In the genomic region with DNA sequence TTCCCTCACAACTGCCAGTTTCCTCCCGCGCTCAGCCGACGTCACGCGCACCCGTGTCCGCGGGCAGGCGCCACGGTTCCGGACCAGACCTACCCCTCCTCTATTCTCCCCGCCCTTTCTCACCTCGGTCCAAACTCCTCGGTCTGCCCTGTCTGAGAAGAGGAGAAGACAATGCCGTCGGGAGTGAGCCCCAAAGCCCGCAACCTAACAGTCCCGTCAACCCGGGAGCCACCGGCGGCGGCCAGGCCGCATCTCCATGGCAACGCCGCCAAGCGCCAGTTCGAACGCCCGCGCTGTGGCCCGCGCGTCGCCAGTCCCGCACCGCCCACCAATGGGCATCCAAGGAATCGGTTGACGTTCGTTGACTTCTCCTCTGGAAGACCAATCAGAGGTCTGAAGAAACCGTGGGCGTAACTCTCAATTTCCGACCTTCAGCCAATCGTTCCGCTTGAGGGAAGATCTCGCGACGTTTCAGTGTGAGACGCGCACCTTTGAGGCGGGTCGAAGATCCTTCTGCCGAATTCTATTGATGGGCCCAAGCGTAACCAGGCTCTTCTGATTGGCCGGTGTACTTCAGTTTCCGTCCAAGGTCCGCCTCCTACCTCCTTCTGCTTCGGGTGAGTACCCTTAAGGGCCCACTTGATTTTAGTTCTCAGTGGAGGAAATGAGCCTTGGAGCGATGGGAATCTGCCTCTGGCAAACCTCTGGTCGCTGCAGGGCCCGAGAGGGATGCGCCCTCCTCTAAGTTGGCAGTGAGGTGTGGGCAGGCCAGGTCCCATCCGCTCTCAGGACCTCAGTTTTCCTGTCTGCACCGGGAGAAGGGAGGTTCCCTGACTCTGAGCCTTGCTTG, we compare ENCODE assay signal across 1 cellular context.
TF ChIP-seq lines count a peak whose summit lies in the region.

A gene with protein sequence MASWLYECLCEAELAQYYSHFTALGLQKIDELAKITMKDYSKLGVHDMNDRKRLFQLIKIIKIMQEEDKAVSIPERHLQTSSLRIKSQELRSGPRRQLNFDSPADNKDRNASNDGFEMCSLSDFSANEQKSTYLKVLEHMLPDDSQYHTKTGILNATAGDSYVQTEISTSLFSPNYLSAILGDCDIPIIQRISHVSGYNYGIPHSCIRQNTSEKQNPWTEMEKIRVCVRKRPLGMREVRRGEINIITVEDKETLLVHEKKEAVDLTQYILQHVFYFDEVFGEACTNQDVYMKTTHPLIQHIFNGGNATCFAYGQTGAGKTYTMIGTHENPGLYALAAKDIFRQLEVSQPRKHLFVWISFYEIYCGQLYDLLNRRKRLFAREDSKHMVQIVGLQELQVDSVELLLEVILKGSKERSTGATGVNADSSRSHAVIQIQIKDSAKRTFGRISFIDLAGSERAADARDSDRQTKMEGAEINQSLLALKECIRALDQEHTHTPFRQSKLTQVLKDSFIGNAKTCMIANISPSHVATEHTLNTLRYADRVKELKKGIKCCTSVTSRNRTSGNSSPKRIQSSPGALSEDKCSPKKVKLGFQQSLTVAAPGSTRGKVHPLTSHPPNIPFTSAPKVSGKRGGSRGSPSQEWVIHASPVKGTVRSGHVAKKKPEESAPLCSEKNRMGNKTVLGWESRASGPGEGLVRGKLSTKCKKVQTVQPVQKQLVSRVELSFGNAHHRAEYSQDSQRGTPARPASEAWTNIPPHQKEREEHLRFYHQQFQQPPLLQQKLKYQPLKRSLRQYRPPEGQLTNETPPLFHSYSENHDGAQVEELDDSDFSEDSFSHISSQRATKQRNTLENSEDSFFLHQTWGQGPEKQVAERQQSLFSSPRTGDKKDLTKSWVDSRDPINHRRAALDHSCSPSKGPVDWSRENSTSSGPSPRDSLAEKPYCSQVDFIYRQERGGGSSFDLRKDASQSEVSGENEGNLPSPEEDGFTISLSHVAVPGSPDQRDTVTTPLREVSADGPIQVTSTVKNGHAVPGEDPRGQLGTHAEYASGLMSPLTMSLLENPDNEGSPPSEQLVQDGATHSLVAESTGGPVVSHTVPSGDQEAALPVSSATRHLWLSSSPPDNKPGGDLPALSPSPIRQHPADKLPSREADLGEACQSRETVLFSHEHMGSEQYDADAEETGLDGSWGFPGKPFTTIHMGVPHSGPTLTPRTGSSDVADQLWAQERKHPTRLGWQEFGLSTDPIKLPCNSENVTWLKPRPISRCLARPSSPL (N-terminal part only) (minus strand): TSS at position 286 of the 850 bp plus-strand sequence. CDS start 17,922 bp downstream, outside the sequence.
Gene NUDT2 (plus strand): TSS at position 587 of the 850 bp plus-strand sequence. CDS start 9,471 bp downstream, outside the sequence.

TF ChIP-seq in HepG2, 621 proteins besides CTCF, POLR2A, EP300 and RAD21 (continued from another document and continues in another):
- TF ChIP-seq ZNF740 (CRISPR knock-in tag; IDR thresholded peaks at IDR 0.05) (no peak; the same call in 1 of the 2 replicates), ZSCAN22 (CRISPR knock-in tag; IDR thresholded peaks at IDR 0.05) (no peak), ZNF646 (CRISPR knock-in tag; IDR thresholded peaks at IDR 0.05) (no peak), TEAD2 (CRISPR knock-in tag; IDR thresholded peaks at IDR 0.05) (peak; percentile 24; the same call in 1 of the 2 replicates), ELF4 (CRISPR knock-in tag; IDR thresholded peaks at IDR 0.05; ENCODE audit: borderline replicate concordance) (no peak), UBTF (CRISPR knock-in tag; IDR thresholded peaks at IDR 0.05) (peak; percentile 56; the same call in 1 of the 2 replicates), ZNF484 (CRISPR knock-in tag; IDR thresholded peaks at IDR 0.05; ENCODE audit: borderline replicate concordance, low read depth) (no peak), MTA1 (CRISPR knock-in tag; IDR thresholded peaks at IDR 0.05; ENCODE audit: borderline replicate concordance) (peak; percentile 61; the same call in 1 of the 2 replicates), ZNF878 (CRISPR knock-in tag; IDR thresholded peaks at IDR 0.05) (peak; percentile 36; the same call in 1 of the 2 replicates), ZNF546 (CRISPR knock-in tag; conservative IDR thresholded peaks at IDR 0.05) (no peak), DNMT3B (CRISPR knock-in tag; conservative IDR thresholded peaks at IDR 0.05) (no peak; the same call in 1 of the 2 replicates), ZNF552 (CRISPR knock-in tag; IDR thresholded peaks at IDR 0.05; ENCODE audit: borderline replicate concordance) (no peak), FOXA1 (IDR thresholded peaks at IDR 0.05) (no peak), FOXA1 (CRISPR knock-in tag; IDR thresholded peaks at IDR 0.05) (0 out of 2 replicates have a peak, but pooled peaks have one; percentile 7), NFKBIZ (CRISPR knock-in tag; IDR thresholded peaks at IDR 0.05) (no peak), ZKSCAN5 (CRISPR knock-in tag; IDR thresholded peaks at IDR 0.05) (no peak), GATAD2A (CRISPR knock-in tag; IDR thresholded peaks at IDR 0.05) (no peak; the same call in 1 of the 2 replicates), ERF (CRISPR knock-in tag; IDR thresholded peaks at IDR 0.05) (no peak), MLX (CRISPR knock-in tag; IDR thresholded peaks at IDR 0.05) (no peak), RELA (CRISPR knock-in tag; IDR thresholded peaks at IDR 0.05) (no peak), ZNF577 (CRISPR knock-in tag; IDR thresholded peaks at IDR 0.05; ENCODE audit: borderline replicate concordance, low read depth) (no peak), ZFP36L1 (CRISPR knock-in tag; IDR thresholded peaks at IDR 0.05) (peak; percentile 24; the same call in 1 of the 2 replicates), ZBTB34 (CRISPR knock-in tag; IDR thresholded peaks at IDR 0.05) (no peak), MXI1 (IDR thresholded peaks at IDR 0.05; ENCODE audit: borderline replicate concordance, low read depth, low read length) (peak; percentile 98), ZNF556 (CRISPR knock-in tag; IDR thresholded peaks at IDR 0.05; ENCODE audit: borderline replicate concordance) (0 out of 2 replicates have a peak, but pooled peaks have one; percentile 15), ZNF720 (CRISPR knock-in tag; IDR thresholded peaks at IDR 0.05) (no peak), JDP2 (CRISPR knock-in tag; IDR thresholded peaks at IDR 0.05; ENCODE audit: borderline replicate concordance) (no peak), ZNF563 (CRISPR knock-in tag; IDR thresholded peaks at IDR 0.05) (peak; percentile 64; the same call in 1 of the 2 replicates), PLRG1 (conservative IDR thresholded peaks at IDR 0.05) (no peak), MZF1 (CRISPR knock-in tag; IDR thresholded peaks at IDR 0.05; ENCODE audit: borderline replicate concordance) (no peak), ZSCAN29 (CRISPR knock-in tag; conservative IDR thresholded peaks at IDR 0.05) (0 out of 2 replicates have a peak, but pooled peaks have one; percentile 9), KAT7 (CRISPR knock-in tag; IDR thresholded peaks at IDR 0.05; ENCODE audit: borderline replicate concordance) (no peak), ZBTB3 (CRISPR knock-in tag; IDR thresholded peaks at IDR 0.05; ENCODE audit: borderline replicate concordance, low read depth) (no peak), ZNF263 (CRISPR knock-in tag; IDR thresholded peaks at IDR 0.05) (no peak)
- TF ChIP-seq, protein P1, sequence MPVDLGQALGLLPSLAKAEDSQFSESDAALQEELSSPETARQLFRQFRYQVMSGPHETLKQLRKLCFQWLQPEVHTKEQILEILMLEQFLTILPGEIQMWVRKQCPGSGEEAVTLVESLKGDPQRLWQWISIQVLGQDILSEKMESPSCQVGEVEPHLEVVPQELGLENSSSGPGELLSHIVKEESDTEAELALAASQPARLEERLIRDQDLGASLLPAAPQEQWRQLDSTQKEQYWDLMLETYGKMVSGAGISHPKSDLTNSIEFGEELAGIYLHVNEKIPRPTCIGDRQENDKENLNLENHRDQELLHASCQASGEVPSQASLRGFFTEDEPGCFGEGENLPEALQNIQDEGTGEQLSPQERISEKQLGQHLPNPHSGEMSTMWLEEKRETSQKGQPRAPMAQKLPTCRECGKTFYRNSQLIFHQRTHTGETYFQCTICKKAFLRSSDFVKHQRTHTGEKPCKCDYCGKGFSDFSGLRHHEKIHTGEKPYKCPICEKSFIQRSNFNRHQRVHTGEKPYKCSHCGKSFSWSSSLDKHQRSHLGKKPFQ (CRISPR knock-in tag; IDR thresholded peaks at IDR 0.05; ENCODE audit: insufficient replicate concordance), result no peak
- TF ChIP-seq, protein P2, sequence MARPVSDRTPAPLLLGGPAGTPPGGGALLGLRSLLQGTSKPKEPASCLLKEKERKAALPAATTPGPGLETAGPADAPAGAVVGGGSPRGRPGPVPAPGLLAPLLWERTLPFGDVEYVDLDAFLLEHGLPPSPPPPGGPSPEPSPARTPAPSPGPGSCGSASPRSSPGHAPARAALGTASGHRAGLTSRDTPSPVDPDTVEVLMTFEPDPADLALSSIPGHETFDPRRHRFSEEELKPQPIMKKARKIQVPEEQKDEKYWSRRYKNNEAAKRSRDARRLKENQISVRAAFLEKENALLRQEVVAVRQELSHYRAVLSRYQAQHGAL (CRISPR knock-in tag; IDR thresholded peaks at IDR 0.05; ENCODE audit: not compliant biosample characterization), result no peak
